20 cellular contexts compared by ENCODE assay signal in the genomic region with DNA sequence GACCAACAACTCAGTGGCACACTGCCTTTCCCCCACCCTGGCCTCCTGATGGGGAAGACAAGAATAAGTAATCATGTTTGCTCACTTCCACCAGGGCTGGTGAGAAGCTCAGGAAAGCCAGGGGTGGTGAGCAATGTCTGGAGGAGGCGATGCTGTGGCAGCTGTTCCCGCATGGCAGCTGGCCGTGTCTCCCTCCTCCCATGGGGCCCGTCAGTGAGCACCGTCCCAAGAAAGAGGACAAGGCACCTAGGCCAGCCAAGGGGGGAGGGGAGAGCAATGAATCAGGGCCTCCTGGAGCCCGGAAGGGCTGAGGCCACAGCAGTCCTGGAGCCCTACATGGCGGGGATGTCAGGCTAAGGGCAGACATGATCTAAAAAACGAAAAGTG.
DNase-seq lines count a peak whose midpoint lies in the region; ATAC-seq, FAIRE-seq and TF ChIP-seq lines count a peak whose summit lies in the region.
"Had no signal": no experiment of that assay in that cellular context is flagged by ENCODE, and none has a peak within 500 bp of the region (broad histone marks: within the 10 kb centered on the region; RNA-seq: fewer than 3 reads in every experiment).

No MANE protein-coding gene starts in this region.

- H3K36me3 ChIP-seq in MG63 (no peaks in the 10 kb centered on the region), HAP-1 (replicated peaks) (no peaks in the 10 kb centered on the region)
- H3K36me3 ChIP-seq: thoracic aorta had no signal

- peak overlapping the region; percentile 90 for H3K27ac ChIP-seq in foreskin keratinocyte
- H3K27ac ChIP-seq: PC-9, thoracic aorta had no signal

- ATAC-seq in foreskin keratinocyte (no peak), SK-N-SH treated with all-trans-retinoic acid at 6 μM for 48 hours (no peak)
- ATAC-seq: activated naive CD4-positive, alpha-beta T cell treated with anti-CD3 and anti-CD28 coated beads, Interleukin-2, amount 50 U/mL, for 72 hours; activated T-cell treated with anti-CD3 and anti-CD28 coated beads, Interleukin-2, amount 50 U/mL, for 72 hours had no signal

- H3K4me3 ChIP-seq in MG63 (no peak overlapping the region), HAP-1 (no peak overlapping the region)
- H3K4me3 ChIP-seq: PC-9, thoracic aorta had no signal

- DNase-seq in Daoy (ENCODE audit: low read depth) (peak; percentile 76), MG63 (peak; percentile 42), foreskin keratinocyte (no peak), renal cortical epithelial cell (ENCODE audit: low read depth) (peak; percentile 14), HAP-1 (ENCODE audit: low spot score in 2 of 2) (no peak), DMS79 treated with DMSO at 0.1 percent for 48 hours (lab: John Stamatoyannopoulos, UW) (no peak), GM19239 (ENCODE audit: insufficient read length, low spot score) (no peak)
- DNase-seq: activated CD4-positive, CD25-positive, alpha-beta regulatory T cell treated with anti-CD3 and anti-CD28 coated beads, Interleukin-2, amount 50 U/mL, for 72 hours; activated T-cell treated with anti-CD3 and anti-CD28 coated beads, Interleukin-2, amount 50 U/mL, for 72 hours; hippocampal formation; islet precursor cell; mammary epithelial cell; NCI-H1436; PC-9; stimulated activated CD4-positive, alpha-beta T cell treated with anti-CD3 and anti-CD28 coated beads, Interleukin-15, amount 100 ng/mL, for 24 hours had no signal

- no peak for FAIRE-seq in GM19239 (lab: Jason Lieb, UNC)
- FAIRE-seq: colon, endometrium had no signal

- H3K4me1 ChIP-seq in foreskin keratinocyte, result peaks cover 23% of the 10 kb centered on the region
- H3K4me1 ChIP-seq in HAP-1, result no peaks in the 10 kb centered on the region

- no peaks in the 10 kb centered on the region for H3K27me3 ChIP-seq in MG63
- no peaks in the 10 kb centered on the region for H3K27me3 ChIP-seq in foreskin keratinocyte
- no peaks in the 10 kb centered on the region for H3K27me3 ChIP-seq in HAP-1 (ENCODE audit: low read depth)

- in situ Hi-C loops in HAP-1 (cut with MboI; ENCODE audit: low sequenced_read_pairs), result no loop called here

- H3K9me3 ChIP-seq in MG63 (no peaks in the 10 kb centered on the region), HAP-1 (no peaks in the 10 kb centered on the region)
- H3K9me3 ChIP-seq: thoracic aorta had no signal

- no peak for TF ChIP-seq CTCF in foreskin keratinocyte (conservative IDR thresholded peaks at IDR 0.05)

TF ChIP-seq in SK-N-SH treated with all-trans-retinoic acid at 6 μM for 48 hours, 23 proteins besides CTCF, POLR2A, EP300 and RAD21:
- TF ChIP-seq BACH2 (CRISPR knock-in tag; IDR thresholded peaks at IDR 0.05; ENCODE audit: borderline replicate concordance) (no peak), TCF4 (CRISPR knock-in tag; IDR thresholded peaks at IDR 0.05; ENCODE audit: borderline replicate concordance) (no peak), GLIS3 (CRISPR knock-in tag; IDR thresholded peaks at IDR 0.05) (no peak), ESRRG (CRISPR knock-in tag; IDR thresholded peaks at IDR 0.05) (no peak), PPARA (CRISPR knock-in tag; IDR thresholded peaks at IDR 0.05; ENCODE audit: borderline replicate concordance) (no peak), ZNF8 (CRISPR knock-in tag; IDR thresholded peaks at IDR 0.05) (no peak), RARB (CRISPR knock-in tag; IDR thresholded peaks at IDR 0.05) (no peak), OSR1 (CRISPR knock-in tag; IDR thresholded peaks at IDR 0.05) (no peak), CSDC2 (CRISPR knock-in tag; IDR thresholded peaks at IDR 0.05) (no peak), ISL1 (CRISPR knock-in tag; IDR thresholded peaks at IDR 0.05) (no peak), SNAI2 (CRISPR knock-in tag; IDR thresholded peaks at IDR 0.05) (no peak), ZC3H10 (CRISPR knock-in tag; IDR thresholded peaks at IDR 0.05) (no peak), ZFP30 (CRISPR knock-in tag; IDR thresholded peaks at IDR 0.05) (no peak)
- TF ChIP-seq, protein P1, sequence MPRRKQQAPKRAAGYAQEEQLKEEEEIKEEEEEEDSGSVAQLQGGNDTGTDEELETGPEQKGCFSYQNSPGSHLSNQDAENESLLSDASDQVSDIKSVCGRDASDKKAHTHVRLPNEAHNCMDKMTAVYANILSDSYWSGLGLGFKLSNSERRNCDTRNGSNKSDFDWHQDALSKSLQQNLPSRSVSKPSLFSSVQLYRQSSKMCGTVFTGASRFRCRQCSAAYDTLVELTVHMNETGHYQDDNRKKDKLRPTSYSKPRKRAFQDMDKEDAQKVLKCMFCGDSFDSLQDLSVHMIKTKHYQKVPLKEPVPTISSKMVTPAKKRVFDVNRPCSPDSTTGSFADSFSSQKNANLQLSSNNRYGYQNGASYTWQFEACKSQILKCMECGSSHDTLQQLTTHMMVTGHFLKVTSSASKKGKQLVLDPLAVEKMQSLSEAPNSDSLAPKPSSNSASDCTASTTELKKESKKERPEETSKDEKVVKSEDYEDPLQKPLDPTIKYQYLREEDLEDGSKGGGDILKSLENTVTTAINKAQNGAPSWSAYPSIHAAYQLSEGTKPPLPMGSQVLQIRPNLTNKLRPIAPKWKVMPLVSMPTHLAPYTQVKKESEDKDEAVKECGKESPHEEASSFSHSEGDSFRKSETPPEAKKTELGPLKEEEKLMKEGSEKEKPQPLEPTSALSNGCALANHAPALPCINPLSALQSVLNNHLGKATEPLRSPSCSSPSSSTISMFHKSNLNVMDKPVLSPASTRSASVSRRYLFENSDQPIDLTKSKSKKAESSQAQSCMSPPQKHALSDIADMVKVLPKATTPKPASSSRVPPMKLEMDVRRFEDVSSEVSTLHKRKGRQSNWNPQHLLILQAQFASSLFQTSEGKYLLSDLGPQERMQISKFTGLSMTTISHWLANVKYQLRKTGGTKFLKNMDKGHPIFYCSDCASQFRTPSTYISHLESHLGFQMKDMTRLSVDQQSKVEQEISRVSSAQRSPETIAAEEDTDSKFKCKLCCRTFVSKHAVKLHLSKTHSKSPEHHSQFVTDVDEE (CRISPR knock-in tag; IDR thresholded peaks at IDR 0.05), result no peak
- TF ChIP-seq, protein P2, sequence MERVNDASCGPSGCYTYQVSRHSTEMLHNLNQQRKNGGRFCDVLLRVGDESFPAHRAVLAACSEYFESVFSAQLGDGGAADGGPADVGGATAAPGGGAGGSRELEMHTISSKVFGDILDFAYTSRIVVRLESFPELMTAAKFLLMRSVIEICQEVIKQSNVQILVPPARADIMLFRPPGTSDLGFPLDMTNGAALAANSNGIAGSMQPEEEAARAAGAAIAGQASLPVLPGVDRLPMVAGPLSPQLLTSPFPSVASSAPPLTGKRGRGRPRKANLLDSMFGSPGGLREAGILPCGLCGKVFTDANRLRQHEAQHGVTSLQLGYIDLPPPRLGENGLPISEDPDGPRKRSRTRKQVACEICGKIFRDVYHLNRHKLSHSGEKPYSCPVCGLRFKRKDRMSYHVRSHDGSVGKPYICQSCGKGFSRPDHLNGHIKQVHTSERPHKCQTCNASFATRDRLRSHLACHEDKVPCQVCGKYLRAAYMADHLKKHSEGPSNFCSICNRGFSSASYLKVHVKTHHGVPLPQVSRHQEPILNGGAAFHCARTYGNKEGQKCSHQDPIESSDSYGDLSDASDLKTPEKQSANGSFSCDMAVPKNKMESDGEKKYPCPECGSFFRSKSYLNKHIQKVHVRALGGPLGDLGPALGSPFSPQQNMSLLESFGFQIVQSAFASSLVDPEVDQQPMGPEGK (CRISPR knock-in tag; IDR thresholded peaks at IDR 0.05; ENCODE audit: borderline replicate concordance), result no peak
- TF ChIP-seq, protein P3, sequence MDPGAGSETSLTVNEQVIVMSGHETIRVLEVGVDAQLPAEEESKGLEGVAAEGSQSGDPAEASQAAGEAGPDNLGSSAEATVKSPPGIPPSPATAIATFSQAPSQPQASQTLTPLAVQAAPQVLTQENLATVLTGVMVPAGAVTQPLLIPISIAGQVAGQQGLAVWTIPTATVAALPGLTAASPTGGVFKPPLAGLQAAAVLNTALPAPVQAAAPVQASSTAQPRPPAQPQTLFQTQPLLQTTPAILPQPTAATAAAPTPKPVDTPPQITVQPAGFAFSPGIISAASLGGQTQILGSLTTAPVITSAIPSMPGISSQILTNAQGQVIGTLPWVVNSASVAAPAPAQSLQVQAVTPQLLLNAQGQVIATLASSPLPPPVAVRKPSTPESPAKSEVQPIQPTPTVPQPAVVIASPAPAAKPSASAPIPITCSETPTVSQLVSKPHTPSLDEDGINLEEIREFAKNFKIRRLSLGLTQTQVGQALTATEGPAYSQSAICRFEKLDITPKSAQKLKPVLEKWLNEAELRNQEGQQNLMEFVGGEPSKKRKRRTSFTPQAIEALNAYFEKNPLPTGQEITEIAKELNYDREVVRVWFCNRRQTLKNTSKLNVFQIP (CRISPR knock-in tag; IDR thresholded peaks at IDR 0.05; ENCODE audit: borderline replicate concordance, low read depth), result no peak
- TF ChIP-seq, protein P4, sequence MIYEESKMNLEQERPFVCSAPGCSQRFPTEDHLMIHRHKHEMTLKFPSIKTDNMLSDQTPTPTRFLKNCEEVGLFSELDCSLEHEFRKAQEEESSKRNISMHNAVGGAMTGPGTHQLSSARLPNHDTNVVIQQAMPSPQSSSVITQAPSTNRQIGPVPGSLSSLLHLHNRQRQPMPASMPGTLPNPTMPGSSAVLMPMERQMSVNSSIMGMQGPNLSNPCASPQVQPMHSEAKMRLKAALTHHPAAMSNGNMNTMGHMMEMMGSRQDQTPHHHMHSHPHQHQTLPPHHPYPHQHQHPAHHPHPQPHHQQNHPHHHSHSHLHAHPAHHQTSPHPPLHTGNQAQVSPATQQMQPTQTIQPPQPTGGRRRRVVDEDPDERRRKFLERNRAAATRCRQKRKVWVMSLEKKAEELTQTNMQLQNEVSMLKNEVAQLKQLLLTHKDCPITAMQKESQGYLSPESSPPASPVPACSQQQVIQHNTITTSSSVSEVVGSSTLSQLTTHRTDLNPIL (CRISPR knock-in tag; IDR thresholded peaks at IDR 0.05; ENCODE audit: low read depth), result no peak
TF ChIP-seq in SK-N-SH treated with all-trans-retinoic acid at 6 μM for 48 hours: peak in this region for 0.

Comparison
In these comparisons a context has a peak if more than half of its experiments do, and no peak if none do; other contexts are left out.
1. DNase-seq: peak in Daoy (single experiment), MG63 (single experiment) and renal cortical epithelial cell (single experiment); none in foreskin keratinocyte (0 of 2), HAP-1 (0 of 2), DMS79 treated with DMSO at 0.1 percent for 48 hours (single experiment) and GM19239 (single experiment).